14 cellular contexts compared by ENCODE assay signal in genomic region chr9:105297442-105298097, GRCh38. TPM values are rescaled to one million over a fixed set of nuclear protein-coding genes. Genes with fewer than 3 reads are reported as not detected.
DNase-seq lines count a peak whose midpoint lies in the region; ATAC-seq, FAIRE-seq and TF ChIP-seq lines count a peak whose summit lies in the region.
"Had no signal": no experiment of that assay in that cellular context is flagged by ENCODE, and none has a peak within 500 bp of the region (broad histone marks: within the 10 kb centered on the region; RNA-seq: fewer than 3 reads in every experiment).

No MANE protein-coding gene starts in this region.

- H3K9me3 ChIP-seq in A549 (no peaks in the 10 kb centered on the region), SJSA1 (replicated peaks) (no peaks in the 10 kb centered on the region), H1 (ENCODE audit: insufficient read depth in 2 of 2, low read depth in 1 of 2, low read length in 1 of 2) (no peaks in the 10 kb centered on the region)
- H3K9me3 ChIP-seq: colonic mucosa had no signal

- no peak overlapping the region; the same call in 1 of the 2 replicates for H3K18ac ChIP-seq in H1 (ENCODE audit: extremely low read depth, low read length)

- peak overlapping the region; percentile 69; the same call in 1 of the 2 replicates for H2BK12ac ChIP-seq in H1 (ENCODE audit: low read depth, low read length)

- no peak overlapping the region for H3K14ac ChIP-seq in H1 (ENCODE audit: insufficient read length)

- H3K4me2 ChIP-seq in A549 (peak overlapping the region; percentile 63), H1 (ENCODE audit: insufficient read depth in 1 of 2, low read depth in 2 of 2, low read length in 2 of 2) (peak overlapping the region in 1 of 2 experiments; percentile 20; a peak in 1 of 4 replicates)

- DNase-seq in A549 (ENCODE audit: low read depth in 1 of 2, low spot score in 1 of 2) (no peak), SJSA1 (ENCODE audit: low read depth in 1 of 2, low spot score in 2 of 2) (no peak), H1 (ENCODE audit: low read depth in 1 of 2, low spot score in 2 of 2) (no peak), mesothelial cell of epicardium (ENCODE audit: low spot score in 2 of 2, unreplicated experiment in 2 of 2) (no peak), DMS 273 treated with DMSO at 0.1 percent for 48 hours (lab: John Stamatoyannopoulos, UW) (no peak), SW 1271 (lab: John Stamatoyannopoulos, UW) (no peak), NCI-H2029 treated with DMSO at 0.1 percent for 48 hours (lab: John Stamatoyannopoulos, UW) (no peak)
- DNase-seq: activated CD8-positive, alpha-beta T cell treated with anti-CD3 and anti-CD28 coated beads, Interleukin-2, amount 10 ng/mL, durations not matched to agents 7 days and 5 days; activated naive CD4-positive, alpha-beta T cell; colonic mucosa; DMS153; stimulated activated CD4-positive, alpha-beta T cell treated with anti-CD3 and anti-CD28 coated beads, Interleukin-12 subunit alpha, Interleukin-12 subunit beta, amount 100 ng/mL, for 4 hours; T1000 had no signal

- H3K4me1 ChIP-seq in A549, result peaks cover 76% of the 10 kb centered on the region
- peaks cover 46% of the 10 kb centered on the region for H3K4me1 ChIP-seq in SJSA1 (replicated peaks)
- H3K4me1 ChIP-seq in H1 (replicated peaks in 1 of 4; ENCODE audit: control insufficient read depth in 3 of 4, insufficient read depth in 4 of 4, low read length in 3 of 4), result peaks cover 0 to 28% (median 15%) of the 10 kb centered on the region in 4 experiments; a peak in 6 of 7 replicates
- H3K4me1 ChIP-seq: colonic mucosa had no signal

- no peak overlapping the region for H2BK15ac ChIP-seq in H1 (ENCODE audit: low read length)

- H4K8ac ChIP-seq in H1 (ENCODE audit: extremely low read depth, insufficient read depth, low read length), result no peak overlapping the region

- H3K27ac ChIP-seq in A549 (peak overlapping the region; percentile 75 to 90), SJSA1 (peak overlapping the region; percentile 68), H1 (ENCODE audit: low read depth, low read length) (peak overlapping the region; percentile 58; the same call in 1 of the 2 replicates)
- H3K27ac ChIP-seq: colonic mucosa had no signal

- H3K36me3 Mint-ChIP-seq in mesothelial cell of epicardium, result peaks cover 20% of the 10 kb centered on the region

- H2AFZ ChIP-seq in H1 (ENCODE audit: low read length), result no peak overlapping the region

- H2BK5ac ChIP-seq in H1 (ENCODE audit: low read depth, low read length), result peak overlapping the region; percentile 64; the same call in 1 of the 2 replicates

- no peak overlapping the region for H3K4me3 Mint-ChIP-seq in mesothelial cell of epicardium
- H3K4me3 Mint-ChIP-seq: activated CD8-positive, alpha-beta T cell treated with anti-CD3 and anti-CD28 coated beads, Interleukin-2, amount 10 ng/mL, durations not matched to agents 7 days and 5 days had no signal

- POLR2A ChIA-PET in A549 (lab: Yijun Ruan, JAX) (interaction anchor here (1.0 to 1.6 kb wide), 2 partner anchors 43 to 53 kb away, joined by 3 to 6 read pairs; partner anchors contain the start of gene SLC44A1), H1 (lab: Charles Lee; ENCODE audit: partially characterized antibody) (interaction anchor here (0.6 to 4.2 kb wide), 9 partner anchors 9 to 128 kb away, joined by 3 to 16 read pairs (median 5); partner anchors contain the start of gene SLC44A1)

- no peak overlapping the region for H2BK20ac ChIP-seq in H1 (ENCODE audit: low read length)

- peak overlapping the region; percentile 37 for H4K91ac ChIP-seq in H1 (replicated peaks; ENCODE audit: insufficient read length, low read length)

- 88% methylated on average over 15 of the region's 15 CpGs for whole genome bisulfite sequencing in A549 (ENCODE audit: missing lambda C conversion rate)
- 77% methylated on average over 15 of the region's 15 CpGs; no CpG with 5 or more reads in 1 of the 2 experiments for WGBS in H1 (ENCODE audit: extremely low coverage in 1 of 2, insufficient coverage in 1 of 2, insufficient read length in 1 of 2, insufficient replicate concordance in 2 of 2, low coverage in 1 of 2, low lambda C conversion rate in 2 of 2, missing lambda C conversion rate in 1 of 2), 2 experiments

- peak overlapping the region; percentile 11 for H3K4ac ChIP-seq in H1 (replicated peaks; ENCODE audit: insufficient read length, low read depth, low read length)

- TF ChIP-seq POLR2A in A549 (IDR thresholded peaks at IDR 0.05; ENCODE audit: low read length) (no peak), H1 (IDR thresholded peaks at IDR 0.05; ENCODE audit: control extremely low read depth in 1 of 2, low read depth in 2 of 2, low read length in 2 of 2) (no peak)

- H4K20me1 ChIP-seq in H1 (replicated peaks in 1 of 2; ENCODE audit: control insufficient read depth in 1 of 2, insufficient read depth in 2 of 2, low read length in 2 of 2), result no peaks in the 10 kb centered on the region

- H3K4me1 Mint-ChIP-seq in mesothelial cell of epicardium, result peaks cover 30% of the 10 kb centered on the region

- no peak overlapping the region for H3K9ac ChIP-seq in H1 (replicated peaks in 1 of 4; ENCODE audit: extremely low read depth in 1 of 4, low read depth in 3 of 4, low read length in 3 of 4)

- H3K9me3 Mint-ChIP-seq in mesothelial cell of epicardium, result peaks cover 11% of the 10 kb centered on the region

- CTCF ChIA-PET in A549 (lab: Yijun Ruan, JAX), result interaction anchor here (0.6 to 3.1 kb wide), 5 partner anchors 53 to 370 kb away, joined by 3 to 10 read pairs (median 4); partner anchors contain the start of gene SLC44A1
- CTCF ChIA-PET in H1 (lab: Charles Lee; ENCODE audit: partially characterized antibody), result interaction anchor here (0.6 to 1.2 kb wide), 3 partner anchors 10 to 398 kb away, joined by 3 to 4 read pairs (median 3); no protein-coding TSS in a partner anchor

- TF ChIP-seq CTCF in A549 (IDR thresholded peaks at IDR 0.05), result no peak
- no peak for TF ChIP-seq CTCF in H1 (IDR thresholded peaks at IDR 0.05; ENCODE audit: control extremely low read depth in 1 of 3, insufficient read depth in 1 of 3, low read depth in 1 of 3, low read length in 3 of 3)
- TF ChIP-seq CTCF in mesothelial cell of epicardium (IDR thresholded peaks at IDR 0.05; ENCODE audit: unreplicated experiment), result no peak

- H3K36me3 ChIP-seq in SJSA1 (peaks cover 10% of the 10 kb centered on the region), H1 (ENCODE audit: control insufficient read depth in 2 of 4, insufficient read depth in 4 of 4, low read length in 3 of 4) (peaks cover 4 to 20% (median 12%) of the 10 kb centered on the region in 4 experiments; a peak in 6 of 8 replicates)
- H3K36me3 ChIP-seq: colonic mucosa had no signal

- no peak overlapping the region for H3K23ac ChIP-seq in H1 (ENCODE audit: insufficient read length)

- TF ChIP-seq EP300 in A549 (IDR thresholded peaks at IDR 0.05) (no peak), H1 (IDR thresholded peaks at IDR 0.05; ENCODE audit: borderline replicate concordance in 1 of 2, low read depth in 2 of 2, low read length in 2 of 2) (no peak)

- H3K27me3 ChIP-seq in SJSA1 (replicated peaks) (no peaks in the 10 kb centered on the region), H1 (replicated peaks in 1 of 4; ENCODE audit: control insufficient read depth in 3 of 4, extremely low read depth in 1 of 4, insufficient read depth in 3 of 4, low read length in 3 of 4) (no peaks in the 10 kb centered on the region)
- H3K27me3 ChIP-seq: colonic mucosa had no signal

- peaks cover 2% of the 10 kb centered on the region; the same call in 1 of the 2 replicates for H3K79me1 ChIP-seq in H1 (ENCODE audit: low read depth, low read length)

- H3K79me2 ChIP-seq in H1 (ENCODE audit: control insufficient read depth in 1 of 2, insufficient read depth in 2 of 2, low read length in 2 of 2), result peaks cover 0 to 66% of the 10 kb centered on the region in 2 experiments; a peak in 3 of 4 replicates

- no peaks in the 10 kb centered on the region for H3K27me3 Mint-ChIP-seq in mesothelial cell of epicardium (ENCODE audit: low read depth)

- ATAC-seq in A549, result no peak
- no peak for ATAC-seq in GM18861 (IDR thresholded peaks at IDR 0.05; ENCODE audit: unreplicated experiment)
- ATAC-seq: activated CD8-positive, alpha-beta T cell treated with anti-CD3 and anti-CD28 coated beads, Interleukin-2, amount 10 ng/mL, durations not matched to agents 7 days and 5 days had no signal

- H2BK120ac ChIP-seq in H1 (replicated peaks; ENCODE audit: low read depth, low read length), result no peak overlapping the region

- FAIRE-seq in A549 (lab: Jason Lieb, UNC), result no peak
- FAIRE-seq in H1 (lab: Jason Lieb, UNC), result no peak

- H3K27ac Mint-ChIP-seq in mesothelial cell of epicardium, result peak overlapping the region; percentile 98
- H3K27ac Mint-ChIP-seq: activated CD8-positive, alpha-beta T cell treated with anti-CD3 and anti-CD28 coated beads, Interleukin-2, amount 10 ng/mL, durations not matched to agents 7 days and 5 days had no signal

- peak overlapping the region; percentile 47 for H4K5ac ChIP-seq in H1 (ENCODE audit: insufficient read length, low read depth, low read length)

- no peaks in the 10 kb centered on the region for H3K23me2 ChIP-seq in H1 (ENCODE audit: low read depth, low read length)

- peak overlapping the region; percentile 69 for H2AK5ac ChIP-seq in H1 (ENCODE audit: low read depth, low read length)

- TF ChIP-seq RAD21 in A549 (conservative IDR thresholded peaks at IDR 0.05 in 1 of 2, IDR thresholded peaks at IDR 0.05 in 1 of 2) (no peak), H1 (IDR thresholded peaks at IDR 0.05 in 1 of 2, conservative IDR thresholded peaks at IDR 0.05 in 1 of 2; ENCODE audit: low read depth in 2 of 2, low read length in 2 of 2) (no peak)

- H3K4me3 ChIP-seq in A549 (no peak overlapping the region), SJSA1 (no peak overlapping the region), H1 (ENCODE audit: extremely low read depth in 1 of 4, insufficient read depth in 2 of 4, low read depth in 3 of 4, low read length in 4 of 4) (peak overlapping the region in 1 of 4 experiments; percentile 2; a peak in 1 of 8 replicates)
- H3K4me3 ChIP-seq: colonic mucosa had no signal

- H3K56ac ChIP-seq in H1 (replicated peaks; ENCODE audit: insufficient read length, low read depth, low read length), result no peak overlapping the region

RNA-seq across cellular contexts. Expression of gene SLC44A1, which starts 53.1 kb away (rescaled TPM):
- polyA plus RNA-seq in A549 (2011; rRNA removed), result 19.6 and 38.8 TPM in 2 replicates
- polyA plus RNA-seq in A549 (2012; cell fraction: cytosol; rRNA removed), result 4.9 and 8.1 TPM in 2 replicates
- polyA plus RNA-seq in A549 (2012; cell fraction: nucleus; rRNA removed), result 2.3 and 3.3 TPM in 2 replicates
- 22.8 to 33.0 TPM (median 27.2 TPM) in 3 replicates for polyA plus RNA-seq in A549 (2017; fragmentation: RNase III; extraction: RNeasy Plus Mini Kit Qiagen cat#74134 plus additional on column Dnase treatment)
- polyA minus RNA-seq in A549 (2011; rRNA and poly(A)+ RNA removed), result 44.0 and 49.7 TPM in 2 replicates
- 39.1 and 59.1 TPM in 2 replicates for total RNA-seq in SJSA1 (2014; rRNA removed; shearing (Covaris generic))
- total RNA-seq in H1 (2021; fragmentation: NEBNext Ultra II Directional; extraction: Animal tissue kit (Norgen Biotek cat#: 25700)), result 68.1 and 71.2 TPM in 2 replicates
- polyA plus RNA-seq in H1 (2011; rRNA removed), result 22.9 and 30.5 TPM in 2 replicates
- 27.8 TPM for polyA plus RNA-seq in H1 (2011; cell fraction: cytosol; rRNA removed)
- polyA plus RNA-seq in H1 (2011; cell fraction: nucleus; rRNA removed), result 17.0 TPM
- 30.5 to 48.6 TPM (median 44.6 TPM) in 4 replicates for polyA plus RNA-seq in H1 (2012, experiment 1 of 2)
- polyA plus RNA-seq in H1 (2012, experiment 2 of 2), result 2.8 TPM
- polyA plus RNA-seq in H1 (2013, experiment 1 of 2), result 30.1 TPM
- 35.0 TPM for polyA plus RNA-seq in H1 (2013, experiment 2 of 2)
- polyA minus RNA-seq in H1 (2011; rRNA and poly(A)+ RNA removed), result 142 and 183 TPM in 2 replicates
- polyA minus RNA-seq in H1 (2011; cell fraction: cytosol; rRNA and poly(A)+ RNA removed), result 52.5 TPM
- 58.5 TPM for polyA minus RNA-seq in H1 (2011; cell fraction: nucleus; rRNA and poly(A)+ RNA removed)
- 47.5 to 49.0 TPM (median 48.5 TPM) in 3 replicates for total RNA-seq in mesothelial cell of epicardium
